20 cellular contexts compared by ENCODE assay signal in genomic region chr5:152106571-152106970, GRCh38.
"Had no signal": no experiment of that assay in that cellular context is flagged by ENCODE, and none has a peak within 500 bp of the region (broad histone marks: within the 10 kb centered on the region; RNA-seq: fewer than 3 reads in every experiment).

No MANE protein-coding gene starts in this region.

- ATAC-seq: HepG2, K562 had no signal

- H3K27ac ChIP-seq: KMS-11 had no signal

- DNase-seq: Kasumi-1, MM.1S, NCI-H1092 treated with DMSO at 0.1 percent for 48 hours, NCI-H1436, NCI-H187, NCI-H2029, NCI-H2081 treated with DMSO at 0.1 percent for 48 hours, NCI-H2171, NCI-H226, NCI-H446, NCI-H510A, NCI-H524 treated with DMSO at 0.1 percent for 48 hours, NCI-H774, RPMI8226, SHP77, SK-N-SH, SW 1271 had no signal
